8 cellular contexts compared by ENCODE assay signal in genomic region chr6:138588805-138589434, GRCh38.
A peak's percentile ranks its signal among the peaks of the same experiment; 100 is the strongest.
DNase-seq lines count a peak whose midpoint lies in the region; ATAC-seq and TF ChIP-seq lines count a peak whose summit lies in the region.

No MANE protein-coding gene starts in this region.

- peaks cover 27% of the 10 kb centered on the region for H3K4me1 Mint-ChIP-seq in activated naive CD8-positive, alpha-beta T cell treated with anti-CD3 and anti-CD28 coated beads for 36 hours
- peaks cover 15% of the 10 kb centered on the region for H3K4me1 Mint-ChIP-seq in progenitor cell of endocrine pancreas (ENCODE audit: low read depth)

- H3K4me3 ChIP-seq in A673 (ENCODE audit: low read depth, low read length, poor library complexity, severe bottlenecking) = no peak overlapping the region
- H3K4me3 ChIP-seq in GM12875 (ENCODE audit: low read depth, low read length) = no peak overlapping the region

- no peaks in the 10 kb centered on the region for H3K9me3 Mint-ChIP-seq in activated naive CD8-positive, alpha-beta T cell treated with anti-CD3 and anti-CD28 coated beads for 36 hours
- H3K9me3 Mint-ChIP-seq in progenitor cell of endocrine pancreas (ENCODE audit: low read depth) = no peaks in the 10 kb centered on the region

- H3K36me3 ChIP-seq in A673 (ENCODE audit: insufficient read depth, low read length, poor library complexity, severe bottlenecking) = no peaks in the 10 kb centered on the region

- no TSS peak for BruUV-seq in A673 (replicated peaks; lab: Mats Ljungman, UMichigan)

- CTCF ChIA-PET in A673 (lab: Charles Lee) = interaction anchor here (1.0 kb wide), 1 partner anchor 59 kb away, joined by 3 read pairs; no protein-coding TSS in a partner anchor

- H3K9me3 ChIP-seq in A673 (ENCODE audit: low read depth, low read length, poor library complexity, severe bottlenecking) = no peaks in the 10 kb centered on the region

- no peaks in the 10 kb centered on the region for H3K27me3 ChIP-seq in A673 (replicated peaks; ENCODE audit: insufficient read depth, low read depth, low read length, poor library complexity)

- POLR2A ChIA-PET in A673 (lab: Charles Lee; ENCODE audit: low non-redundant PET) = no interaction called here

- intact Hi-C loops in A673 (cut with micrococcal nuclease; ENCODE audit: unreplicated experiment) = loop anchor here (1.0 kb wide), 2 partner anchors 160 to 177 kb away; no protein-coding TSS in a partner anchor
- intact Hi-C loops in head of caudate nucleus (cut with DNase I) = loop anchor here (2.0 to 10.0 kb wide), 2 partner anchors 164 to 178 kb away; no protein-coding TSS in a partner anchor

- H3K4me3 Mint-ChIP-seq in activated naive CD8-positive, alpha-beta T cell treated with anti-CD3 and anti-CD28 coated beads for 36 hours = no peak overlapping the region
- H3K4me3 Mint-ChIP-seq in progenitor cell of endocrine pancreas (ENCODE audit: low read depth) = no peak overlapping the region

- ATAC-seq in HG02610 (IDR thresholded peaks at IDR 0.05; ENCODE audit: unreplicated experiment) = no peak

- no peak overlapping the region for H3K27ac ChIP-seq in A673 (ENCODE audit: low read depth, low read length, poor library complexity, severe bottlenecking)

- H3K27ac Mint-ChIP-seq in activated naive CD8-positive, alpha-beta T cell treated with anti-CD3 and anti-CD28 coated beads for 36 hours = no peak overlapping the region
- no peak overlapping the region for H3K27ac Mint-ChIP-seq in progenitor cell of endocrine pancreas

- TF ChIP-seq CTCF in A673 (conservative IDR thresholded peaks at IDR 0.05; ENCODE audit: low read depth, low read length) = peak; percentile 92
- peak; percentile 78 for TF ChIP-seq CTCF in GM12875 (IDR thresholded peaks at IDR 0.05; ENCODE audit: borderline replicate concordance, insufficient read depth, low read depth, low read length)
- TF ChIP-seq CTCF in progenitor cell of endocrine pancreas (IDR thresholded peaks at IDR 0.05; ENCODE audit: unreplicated experiment) = peak; percentile 90

- DNase-seq in A673 (ENCODE audit: low spot score) = peak; percentile 89
- DNase-seq in M059J (ENCODE audit: low read depth) = peak; percentile 79
- DNase-seq in SK-N-DZ (ENCODE audit: low spot score) = peak; percentile 68
- peak; percentile 38 for DNase-seq in activated naive CD8-positive, alpha-beta T cell treated with anti-CD3 and anti-CD28 coated beads for 36 hours
- peak in 40 of 42 donors; percentile 30 to 85 (median 64) for DNase-seq in head of caudate nucleus
- peak; percentile 31 for DNase-seq in progenitor cell of endocrine pancreas (ENCODE audit: low spot score, unreplicated experiment)

- peaks cover 14% of the 10 kb centered on the region for H3K4me1 ChIP-seq in A673 (ENCODE audit: insufficient read depth, low read length, poor library complexity, severe bottlenecking)

- H3K27me3 Mint-ChIP-seq in activated naive CD8-positive, alpha-beta T cell treated with anti-CD3 and anti-CD28 coated beads for 36 hours = no peaks in the 10 kb centered on the region
- no peaks in the 10 kb centered on the region for H3K27me3 Mint-ChIP-seq in progenitor cell of endocrine pancreas

- H3K36me3 Mint-ChIP-seq in activated naive CD8-positive, alpha-beta T cell treated with anti-CD3 and anti-CD28 coated beads for 36 hours = no peaks in the 10 kb centered on the region
- H3K36me3 Mint-ChIP-seq in progenitor cell of endocrine pancreas (ENCODE audit: insufficient read depth) = no peaks in the 10 kb centered on the region

Comparison
In these comparisons a context has a peak if more than half of its experiments do, and no peak if none do; other contexts are left out.
1. DNase-seq: peak in every context shown above with its lines; median percentile 89 in A673; 79 in M059J; 68 in SK-N-DZ; 64 in head of caudate nucleus; 38 in activated naive CD8-positive, alpha-beta T cell treated with anti-CD3 and anti-CD28 coated beads for 36 hours; 31 in progenitor cell of endocrine pancreas.